23 cellular contexts compared by ENCODE assay signal in genomic region chr22:44999687-45000086, GRCh38. TPM values are rescaled to one million over a fixed set of nuclear protein-coding genes. Genes with fewer than 3 reads are reported as not detected.
"Had no signal": no experiment of that assay in that cellular context is flagged by ENCODE, and none has a peak within 500 bp of the region (broad histone marks: within the 10 kb centered on the region; RNA-seq: fewer than 3 reads in every experiment).

No MANE protein-coding gene starts in this region.

- DNase-seq: activated CD4-positive, alpha-beta T cell treated with anti-CD3 and anti-CD28 coated beads, Interleukin-2, amount 50 U/mL, for 1 hour; activated CD4-positive, CD25-positive, alpha-beta regulatory T cell treated with anti-CD3 and anti-CD28 coated beads, Interleukin-2, amount 50 U/mL, for 72 hours; activated CD8-positive, alpha-beta memory T cell treated with anti-CD3 and anti-CD28 coated beads, Interleukin-2, amount 50 U/mL, for 4 hours; activated effector memory CD4-positive, alpha-beta T cell treated with Interleukin-2 at 50 U/mL for 16 hours; activated naive CD4-positive, alpha-beta T cell treated with anti-CD3 and anti-CD28 coated beads, Interleukin-2, amount 50 U/mL, for 16 hours; activated T-cell treated with anti-CD3 and anti-CD28 coated beads, Interleukin-2, amount 50 U/mL, for 4 hours; effector CD8-positive, alpha-beta T cell; left cardiac atrium; mesendoderm; naive thymus-derived CD4-positive, alpha-beta T cell; stimulated activated CD4-positive, alpha-beta T cell treated with anti-CD3 and anti-CD28 coated beads, Interleukin-4, amount 100 ng/mL, for 1 hour; stimulated activated naive CD8-positive, alpha-beta T cell treated with anti-CD3 and anti-CD28 coated beads, Interleukin-15, amount 100 ng/mL, for 72 hours; T-helper 9 cell had no signal

- H3K9me3 ChIP-seq: ascending aorta, suprapubic skin had no signal

- H2AFZ ChIP-seq: parathyroid adenoma had no signal

- H3K27ac Mint-ChIP-seq: dendritic cell treated with granulocyte-macrophage colony-stimulating factor and Interleukin-4, amounts not matched to agents 40 ng/mL and 50 ng/mL, for 4 days; naive thymus-derived CD4-positive, alpha-beta T cell; type B pancreatic cell had no signal

- H3K4me3 ChIP-seq: ascending aorta, smooth muscle cell, suprapubic skin had no signal

- H3K27me3 ChIP-seq: ascending aorta had no signal

- ATAC-seq: activated T-cell treated with anti-CD3 and anti-CD28 coated beads, Interleukin-2, amount 50 U/mL, for 4 hours; left cardiac atrium; naive thymus-derived CD4-positive, alpha-beta T cell; sciatic nerve; stimulated activated naive CD8-positive, alpha-beta T cell treated with anti-CD3 and anti-CD28 coated beads, Interleukin-15, amount 100 ng/mL, for 72 hours had no signal

- H3K36me3 Mint-ChIP-seq: naive thymus-derived CD4-positive, alpha-beta T cell had no signal

- H3K4me1 Mint-ChIP-seq: stimulated activated naive CD8-positive, alpha-beta T cell treated with anti-CD3 and anti-CD28 coated beads, Interleukin-15, amount 100 ng/mL, for 72 hours had no signal

- H3K4me3 Mint-ChIP-seq: activated T-cell treated with anti-CD3 and anti-CD28 coated beads, Interleukin-2, amount 50 U/mL, for 4 hours; dendritic cell treated with granulocyte-macrophage colony-stimulating factor and Interleukin-4, amounts not matched to agents 40 ng/mL and 50 ng/mL, for 4 days; naive thymus-derived CD4-positive, alpha-beta T cell; stimulated activated naive CD8-positive, alpha-beta T cell treated with anti-CD3 and anti-CD28 coated beads, Interleukin-15, amount 100 ng/mL, for 72 hours; type B pancreatic cell had no signal

- H3K9ac ChIP-seq: parathyroid adenoma had no signal

- H3K36me3 ChIP-seq: ascending aorta, suprapubic skin had no signal

- H3K4me2 ChIP-seq: smooth muscle cell had no signal

- H3K4me1 ChIP-seq: ascending aorta, parathyroid adenoma, suprapubic skin had no signal

- H3K9me3 Mint-ChIP-seq: activated T-cell treated with anti-CD3 and anti-CD28 coated beads, Interleukin-2, amount 50 U/mL, for 4 hours; dendritic cell treated with granulocyte-macrophage colony-stimulating factor and Interleukin-4, amounts not matched to agents 40 ng/mL and 50 ng/mL, for 4 days; stimulated activated naive CD8-positive, alpha-beta T cell treated with anti-CD3 and anti-CD28 coated beads, Interleukin-15, amount 100 ng/mL, for 72 hours; type B pancreatic cell had no signal

- FAIRE-seq: endothelial cell of umbilical vein, islet of Langerhans had no signal

- H3K27ac ChIP-seq: ascending aorta, parathyroid adenoma, suprapubic skin had no signal

RNA-seq across cellular contexts. Expression of gene PHF21B, which starts 10.1 kb away (rescaled TPM):
- total RNA-seq: ascending aorta; endothelial cell of umbilical vein; fibroblast of villous mesenchyme; naive thymus-derived CD4-positive, alpha-beta T cell; suprapubic skin had no signal
- polyA plus RNA-seq: endothelial cell of umbilical vein; naive thymus-derived CD4-positive, alpha-beta T cell had no signal
